Comparison of ENCODE assay signal across 15 cellular contexts in genomic region chr16:57884655-57885133, GRCh38.
A peak's percentile ranks its signal among the peaks of the same experiment; 100 is the strongest.
DNase-seq lines count a peak whose midpoint lies in the region; ATAC-seq and TF ChIP-seq lines count a peak whose summit lies in the region.
"Had no signal": no experiment of that assay in that cellular context is flagged by ENCODE, and none has a peak within 500 bp of the region (broad histone marks: within the 10 kb centered on the region; RNA-seq: fewer than 3 reads in every experiment).

No MANE protein-coding gene starts in this region.

- TF ChIP-seq CTCF in right atrium auricular region (IDR thresholded peaks at IDR 0.05) (no peak), WERI-Rb-1 (IDR thresholded peaks at IDR 0.05; ENCODE audit: low read depth, low read length) (no peak), RWPE1 (conservative IDR thresholded peaks at IDR 0.05; ENCODE audit: low read depth) (no peak)

- no peaks in the 10 kb centered on the region for H3K4me1 ChIP-seq in right cardiac atrium (ENCODE audit: control insufficient read depth, insufficient read depth, low read length)
- H3K4me1 ChIP-seq in right atrium auricular region, result peaks cover 0 to 6% of the 10 kb centered on the region in 2 donors
- H3K4me1 ChIP-seq in iPS-15b (ENCODE audit: control insufficient read depth, insufficient read depth, low read length), result peaks cover 2% of the 10 kb centered on the region
- H3K4me1 ChIP-seq: BE2C had no signal

- POLR2A ChIA-PET in RWPE1 (lab: Yijun Ruan, JAX; ENCODE audit: low non-redundant PET), result no interaction called here

- intact Hi-C loops in right cardiac atrium (cut with DNase I), result no loop called here

- peak; percentile 32 to 44 for ATAC-seq in right cardiac atrium

- H3K27ac ChIP-seq in right cardiac atrium (ENCODE audit: low read length) (no peak overlapping the region), right atrium auricular region (no peak overlapping the region), WERI-Rb-1 (peak overlapping the region; percentile 14; the same call in 1 of the 2 replicates), RWPE1 (no peak overlapping the region)

- H3K9ac ChIP-seq in iPS-15b (ENCODE audit: low read depth, low read length), result no peak overlapping the region

- no peaks in the 10 kb centered on the region for H3K27me3 ChIP-seq in right cardiac atrium (ENCODE audit: control insufficient read depth, insufficient read depth)
- H3K27me3 ChIP-seq in right atrium auricular region, result peaks cover 0 to 5% of the 10 kb centered on the region in 2 donors
- no peaks in the 10 kb centered on the region for H3K27me3 ChIP-seq in WERI-Rb-1 (ENCODE audit: insufficient read depth, low read depth, severe bottlenecking)
- peaks cover 20% of the 10 kb centered on the region for H3K27me3 ChIP-seq in iPS-15b (ENCODE audit: control insufficient read depth, insufficient read depth, low read length)
- H3K27me3 ChIP-seq: BE2C had no signal

- H3K9me3 ChIP-seq in right cardiac atrium (ENCODE audit: control insufficient read depth, low read length) (no peaks in the 10 kb centered on the region), right atrium auricular region (no peaks in the 10 kb centered on the region), WERI-Rb-1 (ENCODE audit: severe bottlenecking) (no peaks in the 10 kb centered on the region), iPS-15b (ENCODE audit: control insufficient read depth, insufficient read depth, low read length) (no peaks in the 10 kb centered on the region)
- H3K9me3 ChIP-seq: BE2C had no signal

- no peaks in the 10 kb centered on the region for H3K36me3 ChIP-seq in right atrium auricular region
- H3K36me3 ChIP-seq in WERI-Rb-1, result no peaks in the 10 kb centered on the region
- H3K36me3 ChIP-seq in iPS-15b (ENCODE audit: control insufficient read depth, insufficient read depth, low read length), result no peaks in the 10 kb centered on the region
- H3K36me3 ChIP-seq: BE2C had no signal

- CTCF ChIA-PET in RWPE1 (lab: Yijun Ruan, JAX), result no interaction called here

- no peak overlapping the region for H3K4me3 ChIP-seq in right cardiac atrium (ENCODE audit: low read length)
- H3K4me3 ChIP-seq in right atrium auricular region, result no peak overlapping the region
- H3K4me3 ChIP-seq in WERI-Rb-1 (ENCODE audit: low read depth, low read length), result no peak overlapping the region
- peak overlapping the region; percentile 35 for H3K4me3 ChIP-seq in iPS-15b (ENCODE audit: low read depth, low read length)

- WGBS in right cardiac atrium, result 58% methylated on average over 7 of the region's 7 CpGs

- DNase-seq in right cardiac atrium (no peak), right atrium auricular region (ENCODE audit: low spot score) (no peak), WERI-Rb-1 (peak; percentile 67), NCI-H1436 treated with DMSO at 0.1 percent for 48 hours (lab: John Stamatoyannopoulos, UW) (no peak), RWPE1 (ENCODE audit: low spot score) (no peak), NCI-H2196 (lab: John Stamatoyannopoulos, UW; ENCODE audit: unreplicated experiment) (no peak)
- DNase-seq: ACHN; BE2C; CD4-positive, alpha-beta memory T cell; MV-4-11; NCI-H1436; NCI-H2081; NCI-H69; SHP77 had no signal
